Comparison of ENCODE assay signal across 10 cellular contexts in the genomic region with DNA sequence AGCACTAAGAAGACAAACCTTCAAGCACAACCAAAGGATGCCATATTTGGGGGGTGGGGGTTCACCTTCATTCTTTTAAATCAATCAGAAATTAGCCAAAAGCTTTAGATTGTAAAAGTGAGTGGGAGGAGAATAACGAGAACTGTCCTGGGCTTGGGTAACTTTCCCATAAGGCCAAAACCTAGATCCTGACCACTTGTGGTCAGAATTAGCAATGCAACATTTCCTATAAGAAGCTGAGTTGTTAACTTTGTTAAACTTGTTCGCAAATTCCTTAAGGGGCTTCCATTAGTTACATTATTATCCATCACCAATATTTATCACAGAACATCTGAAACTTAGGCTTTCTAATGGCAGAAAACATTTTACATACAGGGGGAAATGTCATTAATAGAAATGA. TPM values are rescaled to one million over a fixed set of nuclear protein-coding genes. Genes with fewer than 3 reads are reported as not detected.
DNase-seq lines count a peak whose midpoint lies in the region; ATAC-seq and TF ChIP-seq lines count a peak whose summit lies in the region.
"Had no signal": no experiment of that assay in that cellular context is flagged by ENCODE, and none has a peak within 500 bp of the region (broad histone marks: within the 10 kb centered on the region; RNA-seq: fewer than 3 reads in every experiment).

No MANE protein-coding gene starts in this region.

- H3K27me3 Mint-ChIP-seq in T-cell: no peaks in the 10 kb centered on the region
- H3K27me3 Mint-ChIP-seq in type B pancreatic cell: no peaks in the 10 kb centered on the region

- ATAC-seq in activated naive CD4-positive, alpha-beta T cell treated with anti-CD3 and anti-CD28 coated beads, Interleukin-2, amount 50 U/mL, for 72 hours: no peak
- ATAC-seq in T-cell (replicated peaks in 1 of 4) (no peak), HG03378 (IDR thresholded peaks at IDR 0.05; ENCODE audit: unreplicated experiment) (no peak), HG02840 (IDR thresholded peaks at IDR 0.05; ENCODE audit: low FRiP score, unreplicated experiment) (no peak)

- TF ChIP-seq CTCF in type B pancreatic cell (conservative IDR thresholded peaks at IDR 0.05): peak; percentile 44

- peak overlapping the region; percentile 100 for H3K27ac Mint-ChIP-seq in activated naive CD4-positive, alpha-beta T cell treated with anti-CD3 and anti-CD28 coated beads, Interleukin-2, amount 50 U/mL, for 72 hours
- H3K27ac Mint-ChIP-seq in T-cell (peak overlapping the region; percentile 97 to 99), type B pancreatic cell (no peak overlapping the region)

- CTCF ChIA-PET in T-cell (lab: Charles Lee): interaction anchor here in 1 of 2 donors (1.2 kb wide), 1 partner anchor 156 kb away, joined by 3 read pairs; no protein-coding TSS in a partner anchor

- no peaks in the 10 kb centered on the region for H3K9me3 Mint-ChIP-seq in activated naive CD4-positive, alpha-beta T cell treated with anti-CD3 and anti-CD28 coated beads, Interleukin-2, amount 50 U/mL, for 72 hours
- H3K9me3 Mint-ChIP-seq in T-cell (no peaks in the 10 kb centered on the region), type B pancreatic cell (no peaks in the 10 kb centered on the region)

- H3K4me3 Mint-ChIP-seq in T-cell (no peak overlapping the region), type B pancreatic cell (no peak overlapping the region)

- H3K4me1 Mint-ChIP-seq in T-cell (peaks cover 78 to 81% (median 79%) of the 10 kb centered on the region in 3 donors), type B pancreatic cell (ENCODE audit: unreplicated experiment) (peaks cover 24% of the 10 kb centered on the region)

- no peak for DNase-seq in activated naive CD4-positive, alpha-beta T cell treated with anti-CD3 and anti-CD28 coated beads, Interleukin-2, amount 50 U/mL, for 72 hours (ENCODE audit: low spot score in 2 of 2)
- no peak for DNase-seq in activated naive CD4-positive, alpha-beta T cell treated with anti-CD3 and anti-CD28 coated beads, Interleukin-2, amount 50 U/mL, for 16 hours
- DNase-seq in T-cell: no peak
- peak; percentile 30 for DNase-seq in fibroblast of peridontal ligament (ENCODE audit: extremely low read depth)
- DNase-seq in type B pancreatic cell (ENCODE audit: extremely low spot score, unreplicated experiment): no peak
- DNase-seq in ureter (ENCODE audit: low spot score): no peak
- DNase-seq: DMS79, hippocampal formation had no signal

- H3K36me3 Mint-ChIP-seq in activated naive CD4-positive, alpha-beta T cell treated with anti-CD3 and anti-CD28 coated beads, Interleukin-2, amount 50 U/mL, for 72 hours: peaks cover 6 to 28% of the 10 kb centered on the region in 2 donors
- H3K36me3 Mint-ChIP-seq in T-cell (peaks cover 10% of the 10 kb centered on the region), type B pancreatic cell (no peaks in the 10 kb centered on the region)

- POLR2A ChIA-PET in T-cell (lab: Charles Lee): no interaction called here

RNA-seq across cellular contexts. Expression of gene STAT5B, which starts 25.1 kb away (rescaled TPM):
- total RNA-seq in activated naive CD4-positive, alpha-beta T cell treated with anti-CD3 and anti-CD28 coated beads, Interleukin-2, amount 50 U/mL, for 72 hours: 100 to 1,000 TPM; 117 to 207 TPM
- total RNA-seq in T-cell: 100 to 1,000 TPM; 178 to 205 (median 186) TPM
- total RNA-seq in type B pancreatic cell (ENCODE audit: low replicate concordance): 22.0 and 42.3 TPM in 2 replicates
- total RNA-seq in ureter: 64.0 TPM

RNA-seq across cellular contexts. Expression of gene STAT5A, which starts 37.2 kb away (rescaled TPM):
- total RNA-seq in activated naive CD4-positive, alpha-beta T cell treated with anti-CD3 and anti-CD28 coated beads, Interleukin-2, amount 50 U/mL, for 72 hours: 100 to 1,000 TPM; 171 to 177 TPM
- total RNA-seq in T-cell (100 to 1,000 TPM; 141 to 160 (median 147) TPM), type B pancreatic cell (ENCODE audit: low replicate concordance) (1.6 and 2.0 TPM in 2 replicates), ureter (37.4 TPM)

RNA-seq across cellular contexts. Expression of gene GHDC, which starts 56.8 kb away (rescaled TPM):
- 10 to 100 TPM; 10.5 to 25.3 TPM for total RNA-seq in activated naive CD4-positive, alpha-beta T cell treated with anti-CD3 and anti-CD28 coated beads, Interleukin-2, amount 50 U/mL, for 72 hours
- total RNA-seq in T-cell (10 to 100 TPM; 15.8 to 26.2 (median 22.5) TPM), type B pancreatic cell (ENCODE audit: low replicate concordance) (4.4 and 6.4 TPM in 2 replicates), ureter (26.2 TPM)

Comparison
In these comparisons a context has a peak if more than half of its experiments do, and no peak if none do; other contexts are left out.
1. RNA of gene STAT5A, which starts 37.2 kb away (total RNA-seq): 171 to 177 TPM in activated naive CD4-positive, alpha-beta T cell treated with anti-CD3 and anti-CD28 coated beads, Interleukin-2, amount 50 U/mL, for 72 hours, 141 to 160 TPM in T-cell and 37.4 TPM in ureter (single experiment); 1.6 to 2.0 TPM in type B pancreatic cell; every median in the first group is over 10 times any median in the second.